1 cellular context compared by ENCODE assay signal in genomic region chr5:142133382-142134206, GRCh38.
TF ChIP-seq lines count a peak whose summit lies in the region.

No MANE protein-coding gene starts in this region.

TF ChIP-seq in HepG2, 621 proteins besides CTCF, POLR2A, EP300 and RAD21 (continued from another document):
- peak; percentile 47; the same call in 1 of the 2 replicates for TF ChIP-seq ARID3A (IDR thresholded peaks at IDR 0.05; ENCODE audit: low read depth, low read length)
- no peak for TF ChIP-seq HIC2 (CRISPR knock-in tag; IDR thresholded peaks at IDR 0.05; ENCODE audit: low read depth)
- TF ChIP-seq BRCA1 (CRISPR knock-in tag; IDR thresholded peaks at IDR 0.05), result no peak
- no peak for TF ChIP-seq ZNF720 (CRISPR knock-in tag; IDR thresholded peaks at IDR 0.05)
- TF ChIP-seq ZNF670 (CRISPR knock-in tag; IDR thresholded peaks at IDR 0.05; ENCODE audit: borderline replicate concordance), result no peak
- no peak for TF ChIP-seq ZNF883 (CRISPR knock-in tag; IDR thresholded peaks at IDR 0.05; ENCODE audit: not compliant biosample characterization)
- no peak for TF ChIP-seq ZNF687 (CRISPR knock-in tag; IDR thresholded peaks at IDR 0.05)
- TF ChIP-seq SNRNP70 (IDR thresholded peaks at IDR 0.05; ENCODE audit: low read depth, low read length), result no peak
- peak; percentile 62 for TF ChIP-seq CEBPG (CRISPR knock-in tag; IDR thresholded peaks at IDR 0.05)
- TF ChIP-seq GFI1 (CRISPR knock-in tag; IDR thresholded peaks at IDR 0.05; ENCODE audit: borderline replicate concordance), result no peak
- TF ChIP-seq IRF1 (CRISPR knock-in tag; IDR thresholded peaks at IDR 0.05; ENCODE audit: low read depth), result no peak
- TF ChIP-seq KDM5B (CRISPR knock-in tag; IDR thresholded peaks at IDR 0.05; ENCODE audit: borderline replicate concordance), result no peak
- TF ChIP-seq NR3C1 (CRISPR knock-in tag; IDR thresholded peaks at IDR 0.05), result no peak
- no peak for TF ChIP-seq ESRRA (CRISPR knock-in tag; IDR thresholded peaks at IDR 0.05; ENCODE audit: low read depth)
- TF ChIP-seq ZFP1 (CRISPR knock-in tag; IDR thresholded peaks at IDR 0.05), result no peak
- TF ChIP-seq BCL6 (CRISPR knock-in tag; IDR thresholded peaks at IDR 0.05), result no peak
- no peak for TF ChIP-seq ZMAT5 (CRISPR knock-in tag; IDR thresholded peaks at IDR 0.05; ENCODE audit: borderline replicate concordance, low read depth)
- no peak for TF ChIP-seq ATAD3A (CRISPR knock-in tag; IDR thresholded peaks at IDR 0.05)
- TF ChIP-seq CEBPB (IDR thresholded peaks at IDR 0.05; ENCODE audit: borderline replicate concordance, low read depth, low read length), result peak; percentile 87
- no peak for TF ChIP-seq ZNF513 (CRISPR knock-in tag; conservative IDR thresholded peaks at IDR 0.05)
- TF ChIP-seq HNF4A (CRISPR knock-in tag; IDR thresholded peaks at IDR 0.05), result peak; percentile 71
- TF ChIP-seq MTA3 (CRISPR knock-in tag; IDR thresholded peaks at IDR 0.05), result no peak
